In the genomic region with DNA sequence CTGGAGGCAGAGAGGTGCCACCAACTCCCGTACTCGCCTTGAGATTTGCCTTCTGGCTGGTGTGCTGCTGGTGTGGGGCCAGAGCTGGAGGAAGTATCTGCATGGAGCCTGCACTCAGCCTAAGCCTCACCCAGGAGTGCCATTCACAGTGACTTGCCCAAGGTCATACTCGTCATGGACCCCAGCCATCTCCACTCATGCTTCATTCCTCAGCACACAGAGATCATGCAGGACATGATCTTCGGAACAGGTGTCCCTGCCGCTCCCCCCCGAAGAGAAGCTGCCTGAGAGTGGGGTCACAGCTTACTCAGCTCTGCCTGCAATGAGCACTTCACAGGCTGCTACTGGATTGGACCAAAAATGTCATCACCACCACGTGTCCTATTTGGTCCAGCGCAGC, we compare ENCODE assay signal across 1 cellular context.
TF ChIP-seq lines count a peak whose summit lies in the region.

No MANE protein-coding gene starts in this region.

TF ChIP-seq in GM23338, 12 proteins besides CTCF, POLR2A, EP300 and RAD21 (continued from another document):
- TF ChIP-seq, protein P1, sequence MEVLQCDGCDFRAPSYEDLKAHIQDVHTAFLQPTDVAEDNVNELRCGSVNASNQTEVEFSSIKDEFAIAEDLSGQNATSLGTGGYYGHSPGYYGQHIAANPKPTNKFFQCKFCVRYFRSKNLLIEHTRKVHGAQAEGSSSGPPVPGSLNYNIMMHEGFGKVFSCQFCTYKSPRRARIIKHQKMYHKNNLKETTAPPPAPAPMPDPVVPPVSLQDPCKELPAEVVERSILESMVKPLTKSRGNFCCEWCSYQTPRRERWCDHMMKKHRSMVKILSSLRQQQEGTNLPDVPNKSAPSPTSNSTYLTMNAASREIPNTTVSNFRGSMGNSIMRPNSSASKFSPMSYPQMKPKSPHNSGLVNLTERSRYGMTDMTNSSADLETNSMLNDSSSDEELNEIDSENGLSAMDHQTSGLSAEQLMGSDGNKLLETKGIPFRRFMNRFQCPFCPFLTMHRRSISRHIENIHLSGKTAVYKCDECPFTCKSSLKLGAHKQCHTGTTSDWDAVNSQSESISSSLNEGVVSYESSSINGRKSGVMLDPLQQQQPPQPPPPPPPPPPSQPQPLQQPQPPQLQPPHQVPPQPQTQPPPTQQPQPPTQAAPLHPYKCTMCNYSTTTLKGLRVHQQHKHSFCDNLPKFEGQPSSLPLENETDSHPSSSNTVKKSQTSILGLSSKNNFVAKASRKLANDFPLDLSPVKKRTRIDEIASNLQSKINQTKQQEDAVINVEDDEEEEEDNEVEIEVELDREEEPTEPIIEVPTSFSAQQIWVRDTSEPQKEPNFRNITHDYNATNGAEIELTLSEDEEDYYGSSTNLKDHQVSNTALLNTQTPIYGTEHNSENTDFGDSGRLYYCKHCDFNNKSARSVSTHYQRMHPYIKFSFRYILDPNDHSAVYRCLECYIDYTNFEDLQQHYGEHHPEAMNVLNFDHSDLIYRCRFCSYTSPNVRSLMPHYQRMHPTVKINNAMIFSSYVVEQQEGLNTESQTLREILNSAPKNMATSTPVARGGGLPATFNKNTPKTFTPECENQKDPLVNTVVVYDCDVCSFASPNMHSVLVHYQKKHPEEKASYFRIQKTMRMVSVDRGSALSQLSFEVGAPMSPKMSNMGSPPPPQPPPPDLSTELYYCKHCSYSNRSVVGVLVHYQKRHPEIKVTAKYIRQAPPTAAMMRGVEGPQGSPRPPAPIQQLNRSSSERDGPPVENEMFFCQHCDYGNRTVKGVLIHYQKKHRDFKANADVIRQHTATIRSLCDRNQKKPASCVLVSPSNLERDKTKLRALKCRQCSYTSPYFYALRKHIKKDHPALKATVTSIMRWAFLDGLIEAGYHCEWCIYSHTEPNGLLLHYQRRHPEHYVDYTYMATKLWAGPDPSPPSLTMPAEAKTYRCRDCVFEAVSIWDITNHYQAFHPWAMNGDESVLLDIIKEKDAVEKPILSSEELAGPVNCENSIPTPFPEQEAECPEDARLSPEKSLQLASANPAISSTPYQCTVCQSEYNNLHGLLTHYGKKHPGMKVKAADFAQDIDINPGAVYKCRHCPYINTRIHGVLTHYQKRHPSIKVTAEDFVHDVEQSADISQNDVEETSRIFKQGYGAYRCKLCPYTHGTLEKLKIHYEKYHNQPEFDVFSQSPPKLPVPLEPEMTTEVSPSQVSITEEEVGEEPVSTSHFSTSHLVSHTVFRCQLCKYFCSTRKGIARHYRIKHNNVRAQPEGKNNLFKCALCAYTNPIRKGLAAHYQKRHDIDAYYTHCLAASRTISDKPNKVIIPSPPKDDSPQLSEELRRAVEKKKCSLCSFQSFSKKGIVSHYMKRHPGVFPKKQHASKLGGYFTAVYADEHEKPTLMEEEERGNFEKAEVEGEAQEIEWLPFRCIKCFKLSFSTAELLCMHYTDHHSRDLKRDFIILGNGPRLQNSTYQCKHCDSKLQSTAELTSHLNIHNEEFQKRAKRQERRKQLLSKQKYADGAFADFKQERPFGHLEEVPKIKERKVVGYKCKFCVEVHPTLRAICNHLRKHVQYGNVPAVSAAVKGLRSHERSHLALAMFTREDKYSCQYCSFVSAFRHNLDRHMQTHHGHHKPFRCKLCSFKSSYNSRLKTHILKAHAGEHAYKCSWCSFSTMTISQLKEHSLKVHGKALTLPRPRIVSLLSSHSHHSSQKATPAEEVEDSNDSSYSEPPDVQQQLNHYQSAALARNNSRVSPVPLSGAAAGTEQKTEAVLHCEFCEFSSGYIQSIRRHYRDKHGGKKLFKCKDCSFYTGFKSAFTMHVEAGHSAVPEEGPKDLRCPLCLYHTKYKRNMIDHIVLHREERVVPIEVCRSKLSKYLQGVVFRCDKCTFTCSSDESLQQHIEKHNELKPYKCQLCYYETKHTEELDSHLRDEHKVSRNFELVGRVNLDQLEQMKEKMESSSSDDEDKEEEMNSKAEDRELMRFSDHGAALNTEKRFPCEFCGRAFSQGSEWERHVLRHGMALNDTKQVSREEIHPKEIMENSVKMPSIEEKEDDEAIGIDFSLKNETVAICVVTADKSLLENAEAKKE (CRISPR knock-in tag; IDR thresholded peaks at IDR 0.05) = no peak
- no peak for TF ChIP-seq POLR2AphosphoS5 (IDR thresholded peaks at IDR 0.05; ENCODE audit: low read depth)
- TF ChIP-seq ZNF114 (CRISPR knock-in tag; IDR thresholded peaks at IDR 0.05) = no peak
- no peak for TF ChIP-seq JUNB (IDR thresholded peaks at IDR 0.05; ENCODE audit: unreplicated experiment)
- no peak for TF ChIP-seq EZH2 (IDR thresholded peaks at IDR 0.05; ENCODE audit: low read depth, unreplicated experiment)
- no peak for TF ChIP-seq NANOG (IDR thresholded peaks at IDR 0.05; ENCODE audit: borderline replicate concordance)
- TF ChIP-seq EZH2phosphoT487 (IDR thresholded peaks at IDR 0.05; ENCODE audit: unreplicated experiment) = no peak
- TF ChIP-seq, protein P2, sequence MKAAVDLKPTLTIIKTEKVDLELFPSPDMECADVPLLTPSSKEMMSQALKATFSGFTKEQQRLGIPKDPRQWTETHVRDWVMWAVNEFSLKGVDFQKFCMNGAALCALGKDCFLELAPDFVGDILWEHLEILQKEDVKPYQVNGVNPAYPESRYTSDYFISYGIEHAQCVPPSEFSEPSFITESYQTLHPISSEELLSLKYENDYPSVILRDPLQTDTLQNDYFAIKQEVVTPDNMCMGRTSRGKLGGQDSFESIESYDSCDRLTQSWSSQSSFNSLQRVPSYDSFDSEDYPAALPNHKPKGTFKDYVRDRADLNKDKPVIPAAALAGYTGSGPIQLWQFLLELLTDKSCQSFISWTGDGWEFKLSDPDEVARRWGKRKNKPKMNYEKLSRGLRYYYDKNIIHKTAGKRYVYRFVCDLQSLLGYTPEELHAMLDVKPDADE (IDR thresholded peaks at IDR 0.05) = no peak
- no peak for TF ChIP-seq CREB1 (CRISPR knock-in tag; IDR thresholded peaks at IDR 0.05; ENCODE audit: low read depth)
